20 cellular contexts compared by ENCODE assay signal in the genomic region with DNA sequence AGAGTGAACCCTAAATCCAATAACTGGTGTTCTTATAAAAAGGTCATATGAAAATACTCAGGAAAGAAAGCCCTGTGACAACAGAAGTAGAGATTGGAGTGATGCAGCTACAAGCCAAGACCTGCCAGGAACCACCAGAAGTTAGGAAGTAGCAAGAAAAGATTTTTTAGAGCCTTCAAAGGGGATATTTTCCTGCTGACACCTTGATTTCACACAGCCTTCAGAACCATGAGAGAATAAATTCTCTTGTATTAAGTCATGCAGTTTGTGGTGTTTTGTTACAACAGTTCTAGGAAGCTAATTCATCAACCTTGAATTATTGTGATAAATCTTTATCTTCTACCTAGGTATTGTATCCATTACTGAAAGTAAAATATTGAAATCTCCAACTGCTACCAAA.
"Had no signal": no experiment of that assay in that cellular context is flagged by ENCODE, and none has a peak within 500 bp of the region (broad histone marks: within the 10 kb centered on the region; RNA-seq: fewer than 3 reads in every experiment).

No MANE protein-coding gene starts in this region.

- H3K4me3 ChIP-seq: SJSA1, SK-N-MC had no signal

- FAIRE-seq: RCC 7860 had no signal

- H3K27me3 ChIP-seq: SJSA1 had no signal

- DNase-seq: KBM-7, MM.1S, NCI-H1092 treated with DMSO at 0.1 percent for 48 hours, NCI-H1417, NCI-H1436 treated with DMSO at 0.1 percent for 48 hours, NCI-H1694, NCI-H187 treated with DMSO at 0.1 percent for 48 hours, NCI-H2029 treated with DMSO at 0.1 percent for 48 hours, NCI-H2227 treated with DMSO at 0.1 percent for 48 hours, NCI-H446, NCI-H510A, NCI-H524 treated with DMSO at 0.1 percent for 48 hours, NCI-H69, NCI-H774, Right ventricle myocardium superior, RPMI8226, SIG-M5 had no signal

- H3K27ac ChIP-seq: SJSA1, SK-N-MC had no signal

- H3K36me3 ChIP-seq: SJSA1 had no signal

- H3K4me1 ChIP-seq: SJSA1 had no signal

- H3K9me3 ChIP-seq: SJSA1 had no signal
